Comparison of ENCODE assay signal across 2 cellular contexts in the genomic region with DNA sequence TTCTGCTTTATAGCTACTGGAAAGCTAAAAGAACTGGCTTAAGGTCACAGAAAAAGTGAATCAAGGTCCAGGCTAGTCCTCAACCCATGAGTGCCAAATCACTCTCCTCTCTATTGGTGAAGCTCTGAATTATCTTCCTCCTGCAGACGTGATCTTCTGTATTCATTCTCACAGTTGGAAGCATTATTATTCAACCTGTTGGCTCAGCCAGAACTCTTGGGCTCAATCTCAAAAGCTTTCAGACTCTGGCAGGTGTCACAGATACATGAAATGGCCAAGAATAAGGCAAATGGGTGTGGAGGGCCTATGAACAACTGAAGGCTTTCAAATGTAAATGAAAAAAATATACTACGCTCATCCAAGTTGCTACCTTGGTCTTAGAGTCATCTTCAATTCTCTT.
TF ChIP-seq lines count a peak whose summit lies in the region.

No MANE protein-coding gene starts in this region.

TF ChIP-seq in IMR-90, 13 proteins besides CTCF, POLR2A, EP300 and RAD21:
- TF ChIP-seq MXI1 (IDR thresholded peaks at IDR 0.05; ENCODE audit: borderline replicate concordance, low read depth, low read length) (no peak), BHLHE40 (IDR thresholded peaks at IDR 0.05; ENCODE audit: low read depth, low read length) (no peak), MAZ (IDR thresholded peaks at IDR 0.05; ENCODE audit: borderline replicate concordance, low read depth, low read length) (no peak), RCOR1 (IDR thresholded peaks at IDR 0.05; ENCODE audit: insufficient replicate concordance, low read length) (no peak), RFX5 (IDR thresholded peaks at IDR 0.05; ENCODE audit: low read depth, low read length) (no peak), NFE2L2 (IDR thresholded peaks at IDR 0.05; ENCODE audit: low read depth, low read length) (no peak), FOS (IDR thresholded peaks at IDR 0.05; ENCODE audit: low read depth, low read length) (no peak), SMC3 (IDR thresholded peaks at IDR 0.05; ENCODE audit: low read depth, low read length) (no peak), CEBPB (IDR thresholded peaks at IDR 0.05; ENCODE audit: low read depth, low read length) (no peak), MAFK (IDR thresholded peaks at IDR 0.05; ENCODE audit: low read depth, low read length) (no peak), CHD1 (IDR thresholded peaks at IDR 0.05; ENCODE audit: low read depth, low read length) (no peak)
- TF ChIP-seq, protein P1, sequence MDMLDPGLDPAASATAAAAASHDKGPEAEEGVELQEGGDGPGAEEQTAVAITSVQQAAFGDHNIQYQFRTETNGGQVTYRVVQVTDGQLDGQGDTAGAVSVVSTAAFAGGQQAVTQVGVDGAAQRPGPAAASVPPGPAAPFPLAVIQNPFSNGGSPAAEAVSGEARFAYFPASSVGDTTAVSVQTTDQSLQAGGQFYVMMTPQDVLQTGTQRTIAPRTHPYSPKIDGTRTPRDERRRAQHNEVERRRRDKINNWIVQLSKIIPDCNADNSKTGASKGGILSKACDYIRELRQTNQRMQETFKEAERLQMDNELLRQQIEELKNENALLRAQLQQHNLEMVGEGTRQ (IDR thresholded peaks at IDR 0.05; ENCODE audit: low read depth, low read length): no peak
- TF ChIP-seq, protein P2, sequence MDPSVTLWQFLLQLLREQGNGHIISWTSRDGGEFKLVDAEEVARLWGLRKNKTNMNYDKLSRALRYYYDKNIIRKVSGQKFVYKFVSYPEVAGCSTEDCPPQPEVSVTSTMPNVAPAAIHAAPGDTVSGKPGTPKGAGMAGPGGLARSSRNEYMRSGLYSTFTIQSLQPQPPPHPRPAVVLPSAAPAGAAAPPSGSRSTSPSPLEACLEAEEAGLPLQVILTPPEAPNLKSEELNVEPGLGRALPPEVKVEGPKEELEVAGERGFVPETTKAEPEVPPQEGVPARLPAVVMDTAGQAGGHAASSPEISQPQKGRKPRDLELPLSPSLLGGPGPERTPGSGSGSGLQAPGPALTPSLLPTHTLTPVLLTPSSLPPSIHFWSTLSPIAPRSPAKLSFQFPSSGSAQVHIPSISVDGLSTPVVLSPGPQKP (IDR thresholded peaks at IDR 0.05; ENCODE audit: borderline replicate concordance, low read depth, low read length): no peak

TF ChIP-seq in GM12878, 131 proteins besides CTCF, POLR2A, EP300 and RAD21:
- TF ChIP-seq SUZ12 (IDR thresholded peaks at IDR 0.05; ENCODE audit: unreplicated experiment) (no peak), MTA2 (IDR thresholded peaks at IDR 0.05; ENCODE audit: low read depth) (no peak), YBX1 (IDR thresholded peaks at IDR 0.05) (no peak), NFYA (IDR thresholded peaks at IDR 0.05; ENCODE audit: borderline replicate concordance, low read depth, low read length) (no peak), HDAC6 (IDR thresholded peaks at IDR 0.05; ENCODE audit: unreplicated experiment) (no peak), ZNF207 (IDR thresholded peaks at IDR 0.05; ENCODE audit: borderline replicate concordance) (no peak), CBX5 (IDR thresholded peaks at IDR 0.05; ENCODE audit: low read depth) (no peak), SP1 (IDR thresholded peaks at IDR 0.05; ENCODE audit: low read depth, low read length) (no peak), MEF2A (IDR thresholded peaks at IDR 0.05; ENCODE audit: insufficient read depth, low read depth, low read length) (no peak), NR2C1 (IDR thresholded peaks at IDR 0.05) (no peak), SMARCA5 (IDR thresholded peaks at IDR 0.05) (no peak), PAX8 (IDR thresholded peaks at IDR 0.05) (no peak), NBN (IDR thresholded peaks at IDR 0.05) (no peak)
- TF ChIP-seq, protein P3, sequence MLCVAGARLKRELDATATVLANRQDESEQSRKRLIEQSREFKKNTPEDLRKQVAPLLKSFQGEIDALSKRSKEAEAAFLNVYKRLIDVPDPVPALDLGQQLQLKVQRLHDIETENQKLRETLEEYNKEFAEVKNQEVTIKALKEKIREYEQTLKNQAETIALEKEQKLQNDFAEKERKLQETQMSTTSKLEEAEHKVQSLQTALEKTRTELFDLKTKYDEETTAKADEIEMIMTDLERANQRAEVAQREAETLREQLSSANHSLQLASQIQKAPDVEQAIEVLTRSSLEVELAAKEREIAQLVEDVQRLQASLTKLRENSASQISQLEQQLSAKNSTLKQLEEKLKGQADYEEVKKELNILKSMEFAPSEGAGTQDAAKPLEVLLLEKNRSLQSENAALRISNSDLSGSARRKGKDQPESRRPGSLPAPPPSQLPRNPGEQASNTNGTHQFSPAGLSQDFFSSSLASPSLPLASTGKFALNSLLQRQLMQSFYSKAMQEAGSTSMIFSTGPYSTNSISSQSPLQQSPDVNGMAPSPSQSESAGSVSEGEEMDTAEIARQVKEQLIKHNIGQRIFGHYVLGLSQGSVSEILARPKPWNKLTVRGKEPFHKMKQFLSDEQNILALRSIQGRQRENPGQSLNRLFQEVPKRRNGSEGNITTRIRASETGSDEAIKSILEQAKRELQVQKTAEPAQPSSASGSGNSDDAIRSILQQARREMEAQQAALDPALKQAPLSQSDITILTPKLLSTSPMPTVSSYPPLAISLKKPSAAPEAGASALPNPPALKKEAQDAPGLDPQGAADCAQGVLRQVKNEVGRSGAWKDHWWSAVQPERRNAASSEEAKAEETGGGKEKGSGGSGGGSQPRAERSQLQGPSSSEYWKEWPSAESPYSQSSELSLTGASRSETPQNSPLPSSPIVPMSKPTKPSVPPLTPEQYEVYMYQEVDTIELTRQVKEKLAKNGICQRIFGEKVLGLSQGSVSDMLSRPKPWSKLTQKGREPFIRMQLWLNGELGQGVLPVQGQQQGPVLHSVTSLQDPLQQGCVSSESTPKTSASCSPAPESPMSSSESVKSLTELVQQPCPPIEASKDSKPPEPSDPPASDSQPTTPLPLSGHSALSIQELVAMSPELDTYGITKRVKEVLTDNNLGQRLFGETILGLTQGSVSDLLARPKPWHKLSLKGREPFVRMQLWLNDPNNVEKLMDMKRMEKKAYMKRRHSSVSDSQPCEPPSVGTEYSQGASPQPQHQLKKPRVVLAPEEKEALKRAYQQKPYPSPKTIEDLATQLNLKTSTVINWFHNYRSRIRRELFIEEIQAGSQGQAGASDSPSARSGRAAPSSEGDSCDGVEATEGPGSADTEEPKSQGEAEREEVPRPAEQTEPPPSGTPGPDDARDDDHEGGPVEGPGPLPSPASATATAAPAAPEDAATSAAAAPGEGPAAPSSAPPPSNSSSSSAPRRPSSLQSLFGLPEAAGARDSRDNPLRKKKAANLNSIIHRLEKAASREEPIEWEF (IDR thresholded peaks at IDR 0.05; ENCODE audit: insufficient replicate concordance, low read depth, low read length): no peak
- TF ChIP-seq, protein P4, sequence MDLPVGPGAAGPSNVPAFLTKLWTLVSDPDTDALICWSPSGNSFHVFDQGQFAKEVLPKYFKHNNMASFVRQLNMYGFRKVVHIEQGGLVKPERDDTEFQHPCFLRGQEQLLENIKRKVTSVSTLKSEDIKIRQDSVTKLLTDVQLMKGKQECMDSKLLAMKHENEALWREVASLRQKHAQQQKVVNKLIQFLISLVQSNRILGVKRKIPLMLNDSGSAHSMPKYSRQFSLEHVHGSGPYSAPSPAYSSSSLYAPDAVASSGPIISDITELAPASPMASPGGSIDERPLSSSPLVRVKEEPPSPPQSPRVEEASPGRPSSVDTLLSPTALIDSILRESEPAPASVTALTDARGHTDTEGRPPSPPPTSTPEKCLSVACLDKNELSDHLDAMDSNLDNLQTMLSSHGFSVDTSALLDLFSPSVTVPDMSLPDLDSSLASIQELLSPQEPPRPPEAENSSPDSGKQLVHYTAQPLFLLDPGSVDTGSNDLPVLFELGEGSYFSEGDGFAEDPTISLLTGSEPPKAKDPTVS (IDR thresholded peaks at IDR 0.05; ENCODE audit: low read depth, low read length): no peak
